9 cellular contexts compared by ENCODE assay signal in genomic region chrX:123468481-123468880, GRCh38.
"Had no signal": no experiment of that assay in that cellular context is flagged by ENCODE, and none has a peak within 500 bp of the region (broad histone marks: within the 10 kb centered on the region; RNA-seq: fewer than 3 reads in every experiment).

No MANE protein-coding gene starts in this region.

- ATAC-seq: HCT116, K562 had no signal

- H3K4me3 ChIP-seq: GM23248, K562 had no signal

- FAIRE-seq: H1, H54, K562 had no signal

- H3K27ac Mint-ChIP-seq: H9 had no signal

- H3K4me3 Mint-ChIP-seq: H9 had no signal

- H2AFZ ChIP-seq: GM23248 had no signal

- H3K9ac ChIP-seq: GM23248 had no signal

- DNase-seq: GM23248, H9, IMR-90, KG1 had no signal

- H3K27ac ChIP-seq: GM23248, HL-60 had no signal
